Comparison of ENCODE assay signal across 13 cellular contexts in genomic region chr10:123808286-123808685, GRCh38.
"Had no signal": no experiment of that assay in that cellular context is flagged by ENCODE, and none has a peak within 500 bp of the region (broad histone marks: within the 10 kb centered on the region; RNA-seq: fewer than 3 reads in every experiment).

No MANE protein-coding gene starts in this region.

- H3K9me3 ChIP-seq: lower lobe of right lung, mucosa of descending colon had no signal

- H3K27ac Mint-ChIP-seq: activated CD4-positive, alpha-beta memory T cell treated with anti-CD3 and anti-CD28 coated beads, Interleukin-2, amount 10 ng/mL, durations not matched to agents 7 days and 5 days; activated naive CD8-positive, alpha-beta T cell had no signal

- H3K27ac ChIP-seq: lower lobe of right lung, psoas muscle had no signal

- H3K4me3 Mint-ChIP-seq: activated CD4-positive, alpha-beta memory T cell treated with anti-CD3 and anti-CD28 coated beads, Interleukin-2, amount 10 ng/mL, durations not matched to agents 7 days and 5 days; activated naive CD8-positive, alpha-beta T cell; natural killer cell treated with Interleukin-12 subunit alpha and Interleukin-12 subunit beta and Interleukin-15 and Interleukin-18, amount 100 ng/mL, for 72 hours had no signal

- DNase-seq: activated CD4-positive, alpha-beta memory T cell treated with anti-CD3 and anti-CD28 coated beads, Interleukin-2, amount 10 ng/mL, durations not matched to agents 7 days and 5 days; activated gamma-delta T cell; activated T-cell treated with anti-CD3 and anti-CD28 coated beads, Interleukin-2, amount 50 U/mL, for 48 hours; hypothalamus; lower lobe of right lung; mucosa of descending colon; occipital lobe; psoas muscle; stimulated activated CD4-positive, alpha-beta T cell treated with anti-CD3 and anti-CD28 coated beads, Interleukin-2, amount 100 ng/mL, for 48 hours; stimulated activated naive CD8-positive, alpha-beta T cell treated with anti-CD3 and anti-CD28 coated beads, Interleukin-15, Interleukin-2, amounts not matched to agents 100 U/mL and 50 U/mL, for 24 hours; T-helper 9 cell had no signal

- H3K4me1 ChIP-seq: lower lobe of right lung, psoas muscle had no signal

- H3K4me3 ChIP-seq: lower lobe of right lung, mucosa of descending colon, psoas muscle had no signal

- H3K36me3 ChIP-seq: lower lobe of right lung had no signal

- ATAC-seq: lower lobe of right lung; psoas muscle; stimulated activated naive CD8-positive, alpha-beta T cell treated with anti-CD3 and anti-CD28 coated beads, Interleukin-15, Interleukin-2, amounts not matched to agents 100 U/mL and 50 U/mL, for 24 hours had no signal

- H3K9me3 Mint-ChIP-seq: activated CD4-positive, alpha-beta memory T cell treated with anti-CD3 and anti-CD28 coated beads, Interleukin-2, amount 10 ng/mL, durations not matched to agents 7 days and 5 days; natural killer cell treated with Interleukin-12 subunit alpha and Interleukin-12 subunit beta and Interleukin-15 and Interleukin-18, amount 100 ng/mL, for 72 hours had no signal

- H3K36me3 Mint-ChIP-seq: activated naive CD8-positive, alpha-beta T cell; natural killer cell treated with Interleukin-12 subunit alpha and Interleukin-12 subunit beta and Interleukin-15 and Interleukin-18, amount 100 ng/mL, for 72 hours had no signal

- H3K4me1 Mint-ChIP-seq: activated CD4-positive, alpha-beta memory T cell treated with anti-CD3 and anti-CD28 coated beads, Interleukin-2, amount 10 ng/mL, durations not matched to agents 7 days and 5 days had no signal
